ENCODE assay signal across 8 cellular contexts in genomic region chr2:19362652-19363473, GRCh38. TPM values are rescaled to one million over a fixed set of nuclear protein-coding genes. Genes with fewer than 3 reads are reported as not detected.
DNase-seq lines count a peak whose midpoint lies in the region; ATAC-seq lines count a peak whose summit lies in the region.

No MANE protein-coding gene starts in this region.

- peak; percentile 50 for ATAC-seq in GM18858 (IDR thresholded peaks at IDR 0.05; ENCODE audit: unreplicated experiment)
- ATAC-seq in GM18861 (IDR thresholded peaks at IDR 0.05; ENCODE audit: unreplicated experiment), result no peak

- DNase-seq in Ammon's horn (ENCODE audit: low spot score), result peak; percentile 72
- peak; percentile 71 for DNase-seq in HS-27A (ENCODE audit: low read depth)
- DNase-seq in NCI-H82 (lab: John Stamatoyannopoulos, UW), result peak; percentile 88
- peak; percentile 36 for DNase-seq in activated naive CD4-positive, alpha-beta T cell treated with anti-CD3 and anti-CD28 coated beads, Interleukin-2, amount 50 U/mL, for 16 hours
- DNase-seq in head of caudate nucleus, result peak; percentile 42 to 93 (median 76)
- DNase-seq in occipital lobe (lab: John Stamatoyannopoulos, UW), result peak; percentile 12

- intact Hi-C loops in head of caudate nucleus (cut with DNase I), result loop anchor here (5.0 kb wide), 1 partner anchor 611 kb away; no protein-coding TSS in a partner anchor

RNA-seq across cellular contexts. Expression of gene OSR1, which starts 4.4 kb away (rescaled TPM):
- total RNA-seq in occipital lobe, result 4.4 TPM

Comparison
In these comparisons a context has a peak if more than half of its experiments do, and no peak if none do; other contexts are left out.
1. DNase-seq: peak in every context shown above with its lines; median percentile 88 in NCI-H82; 76 in head of caudate nucleus; 72 in Ammon's horn; 71 in HS-27A; 36 in activated naive CD4-positive, alpha-beta T cell treated with anti-CD3 and anti-CD28 coated beads, Interleukin-2, amount 50 U/mL, for 16 hours; 12 in occipital lobe.